Comparison of ENCODE assay signal across 22 cellular contexts in genomic region chr13:24744247-24744646, GRCh38. TPM values are rescaled to one million over a fixed set of nuclear protein-coding genes. Genes with fewer than 3 reads are reported as not detected.
DNase-seq lines count a peak whose midpoint lies in the region; FAIRE-seq and TF ChIP-seq lines count a peak whose summit lies in the region.
"Had no signal": no experiment of that assay in that cellular context is flagged by ENCODE, and none has a peak within 500 bp of the region (broad histone marks: within the 10 kb centered on the region; RNA-seq: fewer than 3 reads in every experiment).

No MANE protein-coding gene starts in this region.

- H3K9ac ChIP-seq in Loucy (ENCODE audit: low read depth, low read length, poor library complexity, severe bottlenecking) (no peak overlapping the region), neuronal stem cell (ENCODE audit: low read depth, low read length, poor library complexity) (peak overlapping the region; percentile 21)
- H3K9ac ChIP-seq: BLaER1 treated with 17β-estradiol and CSF1 and Interleukin-3, amounts not matched to agents 10 nM and 100 nM had no signal

- no peaks in the 10 kb centered on the region for H3K79me1 ChIP-seq in neuronal stem cell (ENCODE audit: low read depth, low read length)

- H2AFZ ChIP-seq in Loucy (ENCODE audit: low read length): peak overlapping the region; percentile 21
- no peak overlapping the region for H2AFZ ChIP-seq in neuronal stem cell (ENCODE audit: low read length)

- no peaks in the 10 kb centered on the region for H3K79me2 ChIP-seq in Loucy (ENCODE audit: insufficient read depth, low read length)

- H3K4me2 ChIP-seq in Loucy (ENCODE audit: low read depth, low read length, poor library complexity, severe bottlenecking): no peak overlapping the region
- no peak overlapping the region for H3K4me2 ChIP-seq in neuronal stem cell (ENCODE audit: insufficient read depth, low read length, poor library complexity, severe bottlenecking)
- H3K4me2 ChIP-seq: A549 had no signal

- no peak overlapping the region for H4K91ac ChIP-seq in neuronal stem cell (ENCODE audit: low read depth, low read length, poor library complexity)

- H3K36me3 ChIP-seq in Loucy (ENCODE audit: insufficient read depth, low read length): no peaks in the 10 kb centered on the region
- no peaks in the 10 kb centered on the region for H3K36me3 ChIP-seq in neuronal stem cell (replicated peaks in 1 of 2; ENCODE audit: control insufficient read depth in 2 of 2, insufficient read depth in 2 of 2, low read length in 2 of 2)
- H3K36me3 ChIP-seq: BLaER1 treated with 17β-estradiol and CSF1 and Interleukin-3, amounts not matched to agents 10 nM and 100 nM had no signal

- H3K27me3 ChIP-seq in Loucy (ENCODE audit: insufficient read depth, low read length, poor library complexity, severe bottlenecking): no peaks in the 10 kb centered on the region
- peaks cover 26 to 56% (median 48%) of the 10 kb centered on the region in 3 experiments for H3K27me3 ChIP-seq in neuronal stem cell (ENCODE audit: control insufficient read depth in 3 of 3, insufficient read depth in 3 of 3, low read depth in 1 of 3, low read length in 3 of 3)

- H2AK5ac ChIP-seq in neuronal stem cell (ENCODE audit: low read depth, low read length): peak overlapping the region; percentile 30

- no peak overlapping the region for H3K4ac ChIP-seq in neuronal stem cell (ENCODE audit: low read length)

- no peaks in the 10 kb centered on the region for H3F3A ChIP-seq in Loucy (ENCODE audit: low read depth)

- H4K20me1 ChIP-seq in Loucy (ENCODE audit: insufficient read depth, low read length, poor library complexity, severe bottlenecking): no peaks in the 10 kb centered on the region

- TF ChIP-seq CTCF in Loucy (conservative IDR thresholded peaks at IDR 0.05; ENCODE audit: low read length): no peak

- DNase-seq in DMS 273 (lab: John Stamatoyannopoulos, UW; ENCODE audit: unreplicated experiment) (peak; percentile 24), DMS 273 treated with DMSO at 0.1 percent for 48 hours (lab: John Stamatoyannopoulos, UW) (no peak), neuronal stem cell (ENCODE audit: low spot score) (no peak), HTR-8/SVneo (ENCODE audit: insufficient read length, low spot score) (no peak), inferior parietal cortex (ENCODE audit: extremely low spot score) (no peak)
- DNase-seq: AML-193; Caco-2; Calu3; CD4-positive, alpha-beta T cell; CD8-positive, alpha-beta T cell; DMS79 treated with DMSO at 0.1 percent for 48 hours; GF-D8 had no signal

- H3K23ac ChIP-seq in neuronal stem cell (ENCODE audit: low read depth, low read length, poor library complexity): no peak overlapping the region

- H3K9me2 ChIP-seq in Loucy (replicated peaks; ENCODE audit: low read depth, low read length): no peaks in the 10 kb centered on the region

- no peak overlapping the region for H2BK12ac ChIP-seq in neuronal stem cell (ENCODE audit: low read length)

- H2BK5ac ChIP-seq in neuronal stem cell (ENCODE audit: low read length): no peak overlapping the region

- H3K27ac ChIP-seq in neuronal stem cell (replicated peaks; ENCODE audit: low read length): no peak overlapping the region
- H3K27ac ChIP-seq: 22Rv1; A549; BLaER1 treated with 17β-estradiol and CSF1 and Interleukin-3, amounts not matched to agents 10 nM and 100 nM; C4-2B had no signal

- H3K9me3 ChIP-seq in Loucy (ENCODE audit: insufficient read depth, low read depth, low read length) (no peaks in the 10 kb centered on the region), neuronal stem cell (replicated peaks in 1 of 2; ENCODE audit: control insufficient read depth in 2 of 2, insufficient read depth in 1 of 2, low read depth in 1 of 2, low read length in 2 of 2) (peaks cover 0 to 5% of the 10 kb centered on the region in 2 donors)
- H3K9me3 ChIP-seq: A549, Caco-2 had no signal

- H3K4me3 ChIP-seq in Loucy (ENCODE audit: low read length, poor library complexity, severe bottlenecking) (no peak overlapping the region), neuronal stem cell (ENCODE audit: low read length in 2 of 2) (no peak overlapping the region)
- H3K4me3 ChIP-seq: A549; BLaER1 treated with 17β-estradiol and CSF1 and Interleukin-3, amounts not matched to agents 10 nM and 100 nM had no signal

- H4K8ac ChIP-seq in neuronal stem cell (ENCODE audit: low read depth, low read length): no peak overlapping the region

- H3K4me1 ChIP-seq in Loucy (ENCODE audit: insufficient read depth, low read length, poor library complexity, severe bottlenecking): peaks cover 39% of the 10 kb centered on the region
- H3K4me1 ChIP-seq in neuronal stem cell (ENCODE audit: control insufficient read depth in 2 of 2, insufficient read depth in 1 of 2, low read depth in 1 of 2, low read length in 2 of 2): peaks cover 0 to 23% of the 10 kb centered on the region in 2 donors
- H3K4me1 ChIP-seq: A549, Caco-2 had no signal

- H3K18ac ChIP-seq in neuronal stem cell (ENCODE audit: low read length): peak overlapping the region; percentile 90

- peak overlapping the region; percentile 63 for H3K14ac ChIP-seq in neuronal stem cell (ENCODE audit: low read length)

- peak overlapping the region; percentile 18 for H2BK15ac ChIP-seq in neuronal stem cell (ENCODE audit: low read length)

- H2BK120ac ChIP-seq in neuronal stem cell (ENCODE audit: low read depth, low read length): no peak overlapping the region

- WGBS in neuronal stem cell (ENCODE audit: extremely low coverage in 2 of 2, insufficient read length in 2 of 2, insufficient replicate concordance in 1 of 2), 2 donors: no CpG with 5 or more reads among the region's 6 CpGs

- FAIRE-seq in HTR-8/SVneo (lab: Jason Lieb, UNC): no peak
- FAIRE-seq: A549, D721Med, G401.6, GM12891, GM19239 had no signal

RNA-seq across cellular contexts. Expression of gene RNF17, which starts 19.7 kb away (rescaled TPM):
- polyA plus RNA-seq in neuronal stem cell (2013, experiment 1 of 2): not detected
- polyA plus RNA-seq in neuronal stem cell (2013, experiment 2 of 2): not detected
- polyA plus RNA-seq: A549, BJ had no signal
